Comparison of ENCODE assay signal across 1 cellular context in the genomic region with DNA sequence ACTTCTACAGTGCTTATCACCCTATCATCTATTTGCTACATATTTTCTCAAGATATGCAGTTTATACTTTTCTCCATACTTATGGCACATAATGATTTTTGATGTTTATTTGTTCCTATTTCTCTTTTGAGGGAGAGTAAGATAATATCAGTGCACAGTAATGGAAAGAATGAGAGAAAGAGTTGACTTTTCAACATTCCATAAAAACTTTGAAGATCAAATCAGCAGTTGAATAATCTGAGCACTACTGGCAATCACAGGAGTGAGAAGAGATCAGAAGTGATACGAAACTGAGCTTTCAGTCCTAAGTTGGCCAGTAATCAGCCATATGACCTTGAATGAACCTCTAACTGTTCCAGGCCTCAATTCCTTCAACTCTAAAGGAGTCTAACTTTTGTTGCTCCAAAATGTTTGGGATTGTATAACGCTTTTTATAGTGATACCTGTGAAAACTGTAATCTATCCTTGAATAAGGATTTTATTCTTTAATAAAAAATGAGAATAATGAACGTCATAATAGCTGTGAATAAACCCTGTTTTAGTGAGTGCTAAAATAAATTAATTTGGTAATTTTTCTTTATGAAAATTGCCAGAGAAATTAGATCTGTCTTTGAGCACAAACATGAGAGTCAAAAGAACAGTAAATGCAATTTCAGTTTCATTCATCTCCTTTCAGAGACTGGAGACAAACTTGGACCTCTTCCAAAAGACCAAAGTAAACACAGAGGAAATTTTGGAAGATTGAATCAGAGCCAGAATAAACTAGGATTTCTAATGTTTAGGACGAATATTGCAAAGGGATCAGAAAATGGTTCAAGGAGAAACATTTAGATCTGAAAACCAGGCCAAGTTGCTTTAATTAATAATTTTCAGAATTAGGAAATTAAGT.
TF ChIP-seq lines count a peak whose summit lies in the region.

No MANE protein-coding gene starts in this region.

TF ChIP-seq in endothelial cell of umbilical vein, 7 proteins besides CTCF, POLR2A, EP300 and RAD21 (continued from another document):
- TF ChIP-seq, protein P1, sequence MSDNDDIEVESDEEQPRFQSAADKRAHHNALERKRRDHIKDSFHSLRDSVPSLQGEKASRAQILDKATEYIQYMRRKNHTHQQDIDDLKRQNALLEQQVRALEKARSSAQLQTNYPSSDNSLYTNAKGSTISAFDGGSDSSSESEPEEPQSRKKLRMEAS (IDR thresholded peaks at IDR 0.05; ENCODE audit: insufficient read depth, insufficient read length) = no peak
